Comparison of ENCODE assay signal across 31 cellular contexts in the genomic region with DNA sequence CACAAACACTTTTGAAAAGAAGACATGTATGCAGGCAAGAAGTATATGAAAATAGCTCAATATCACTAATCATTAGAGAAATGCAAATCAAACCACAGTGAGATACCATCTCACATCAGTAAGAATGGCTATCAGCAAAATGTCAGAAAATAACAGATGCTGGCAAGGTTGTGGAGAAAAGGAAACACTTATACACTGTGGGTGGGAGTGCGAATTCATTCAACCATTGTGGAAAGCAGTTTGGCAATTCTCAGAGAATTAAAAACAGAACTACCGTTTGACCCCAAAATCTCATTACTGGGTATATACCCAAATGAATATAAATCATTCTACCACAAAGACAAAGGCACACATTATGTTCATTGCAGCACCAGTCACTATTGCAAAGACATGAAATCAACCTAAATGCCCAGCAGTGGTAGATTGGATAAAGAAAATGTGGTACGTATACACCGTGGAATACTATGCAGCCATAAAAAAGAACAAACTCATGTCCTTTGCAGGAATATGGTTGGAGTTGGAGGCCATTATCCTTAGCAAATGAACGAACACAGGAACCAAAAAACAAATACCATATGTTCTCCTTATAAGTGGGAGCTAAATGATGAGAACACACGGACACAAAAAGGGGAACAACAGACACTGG. TPM values are rescaled to one million over a fixed set of nuclear protein-coding genes. Genes with fewer than 3 reads are reported as not detected.
"Had no signal": no experiment of that assay in that cellular context is flagged by ENCODE, and none has a peak within 500 bp of the region (broad histone marks: within the 10 kb centered on the region; RNA-seq: fewer than 3 reads in every experiment).

No MANE protein-coding gene starts in this region.

- H3K36me3 Mint-ChIP-seq: naive B cell had no signal

- H3K9me3 Mint-ChIP-seq: activated CD4-positive, alpha-beta memory T cell treated with anti-CD3 and anti-CD28 coated beads, Interleukin-2, amount 10 ng/mL, durations not matched to agents 7 days and 5 days; activated CD4-positive, alpha-beta T cell treated with anti-CD3 and anti-CD28 coated beads, Interleukin-2, amount 10 ng/mL, durations not matched to agents 7 days and 5 days; activated T-cell treated with anti-CD3 and anti-CD28 coated beads, Interleukin-2, amount 50 U/mL, for 24 hours; immature natural killer cell; nephron progenitor cell had no signal

- H3K4me3 Mint-ChIP-seq: activated CD4-positive, alpha-beta memory T cell treated with anti-CD3 and anti-CD28 coated beads, Interleukin-2, amount 10 ng/mL, durations not matched to agents 7 days and 5 days; activated CD4-positive, alpha-beta T cell treated with anti-CD3 and anti-CD28 coated beads, Interleukin-2, amount 10 ng/mL, durations not matched to agents 7 days and 5 days; activated T-cell treated with anti-CD3 and anti-CD28 coated beads, Interleukin-2, amount 50 U/mL, for 24 hours; immature natural killer cell; naive B cell; nephron progenitor cell had no signal

- H3K4me1 Mint-ChIP-seq: activated CD4-positive, alpha-beta memory T cell treated with anti-CD3 and anti-CD28 coated beads, Interleukin-2, amount 10 ng/mL, durations not matched to agents 7 days and 5 days; activated CD4-positive, alpha-beta T cell treated with anti-CD3 and anti-CD28 coated beads, Interleukin-2, amount 10 ng/mL, durations not matched to agents 7 days and 5 days; immature natural killer cell; nephron progenitor cell had no signal

- H3K27ac Mint-ChIP-seq: activated CD4-positive, alpha-beta memory T cell treated with anti-CD3 and anti-CD28 coated beads, Interleukin-2, amount 10 ng/mL, durations not matched to agents 7 days and 5 days; activated CD4-positive, alpha-beta T cell treated with anti-CD3 and anti-CD28 coated beads, Interleukin-2, amount 10 ng/mL, durations not matched to agents 7 days and 5 days; activated T-cell treated with anti-CD3 and anti-CD28 coated beads, Interleukin-2, amount 50 U/mL, for 24 hours; immature natural killer cell; nephron progenitor cell; progenitor cell of endocrine pancreas had no signal

- ATAC-seq: foreskin keratinocyte, heart left ventricle, left colon, right lobe of liver had no signal

- DNase-seq: activated CD4-positive, alpha-beta memory T cell treated with anti-CD3 and anti-CD28 coated beads, Interleukin-2, amount 10 ng/mL, durations not matched to agents 7 days and 5 days; activated CD4-positive, alpha-beta T cell treated with anti-CD3 and anti-CD28 coated beads, Interleukin-2, amount 10 ng/mL, durations not matched to agents 7 days and 5 days; activated CD4-positive, CD25-positive, alpha-beta regulatory T cell treated with anti-CD3 and anti-CD28 coated beads, Interleukin-2, amount 50 U/mL, for 72 hours; activated CD8-positive, alpha-beta memory T cell treated with anti-CD3 and anti-CD28 coated beads, Interleukin-2, amount 50 U/mL, for 48 hours; activated gamma-delta T cell treated with Interleukin-2 at 50 U/mL for 16 hours; activated naive CD4-positive, alpha-beta T cell treated with anti-CD3 and anti-CD28 coated beads, Interleukin-2, amount 50 U/mL, for 16 hours; activated T-cell treated with anti-CD3 and anti-CD28 coated beads, Interleukin-2, amount 50 U/mL, for 24 hours; amniotic stem cell; brain microvascular endothelial cell; foreskin keratinocyte; heart left ventricle; hypothalamus; immature natural killer cell; kidney; left colon; mammary epithelial cell; naive B cell; nephron progenitor cell; ovary; right lobe of liver; stimulated activated CD4-positive, alpha-beta T cell treated with anti-CD3 and anti-CD28 coated beads, Interleukin-2, amount 100 ng/mL, for 48 hours; stimulated activated naive CD4-positive, alpha-beta T cell treated with Interleukin-2 at 50 U/mL for 16 hours; WERI-Rb-1 had no signal

- H3K27me3 Mint-ChIP-seq: progenitor cell of endocrine pancreas had no signal

RNA-seq across cellular contexts. Expression of a gene that starts 18.5 kb away (rescaled TPM):
- total RNA-seq: activated CD4-positive, alpha-beta memory T cell treated with anti-CD3 and anti-CD28 coated beads, Interleukin-2, amount 10 ng/mL, durations not matched to agents 7 days and 5 days; activated CD4-positive, alpha-beta T cell treated with anti-CD3 and anti-CD28 coated beads, Interleukin-2, amount 10 ng/mL, durations not matched to agents 7 days and 5 days; cardiac septum; endothelial cell of umbilical vein; foreskin keratinocyte; heart left ventricle; kidney; left colon; liver; ovary; progenitor cell of endocrine pancreas; renal cortical epithelial cell; right lobe of liver; skeletal muscle tissue; tibial nerve; ureter had no signal
